9 cellular contexts compared by ENCODE assay signal in the genomic region with DNA sequence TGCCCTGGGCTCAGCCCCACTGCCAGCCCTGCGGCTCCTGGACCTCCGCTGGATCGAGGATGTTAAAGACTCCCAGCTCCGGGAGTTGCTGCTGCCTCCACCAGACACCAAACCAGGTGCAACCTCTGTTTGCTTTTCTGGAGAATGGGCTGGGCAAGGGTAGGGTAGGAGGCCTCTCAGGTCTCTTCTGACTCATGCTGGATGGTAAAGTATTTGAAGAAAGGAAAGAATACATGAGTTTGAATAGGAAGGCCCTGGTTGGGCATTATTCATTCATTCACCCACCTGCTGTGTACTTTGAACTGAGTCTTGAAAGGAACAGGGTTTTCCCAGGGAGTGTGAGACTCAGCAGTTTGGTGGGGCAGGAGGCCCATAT. TPM values are rescaled to one million over a fixed set of nuclear protein-coding genes. Genes with fewer than 3 reads are reported as not detected.
DNase-seq lines count a peak whose midpoint lies in the region; ATAC-seq, FAIRE-seq and TF ChIP-seq lines count a peak whose summit lies in the region.
"Had no signal": no experiment of that assay in that cellular context is flagged by ENCODE, and none has a peak within 500 bp of the region (broad histone marks: within the 10 kb centered on the region; RNA-seq: fewer than 3 reads in every experiment).

No MANE protein-coding gene starts in this region.

- peaks cover 8% of the 10 kb centered on the region; the same call in 1 of the 2 replicates for H3F3A ChIP-seq in MM.1S (ENCODE audit: insufficient read depth, low read length)

- H4K20me1 ChIP-seq in MM.1S (ENCODE audit: insufficient read depth, low read length), result no peaks in the 10 kb centered on the region

- no peaks in the 10 kb centered on the region for H3K9me3 ChIP-seq in MM.1S (replicated peaks; ENCODE audit: insufficient read depth, low read length)
- no peaks in the 10 kb centered on the region for H3K9me3 ChIP-seq in body of pancreas
- no peaks in the 10 kb centered on the region for H3K9me3 ChIP-seq in pancreas

- WGBS in body of pancreas, 2 donors, result 39 to 60% methylated on average over 1 to 4 of the region's 4 CpGs
- WGBS in pancreas, 2 donors, result 39 to 47% methylated on average over 4 of the region's 4 CpGs

- no peaks in the 10 kb centered on the region for H3K9me2 ChIP-seq in MM.1S (replicated peaks; ENCODE audit: insufficient read depth, low read length)

- peaks cover 12% of the 10 kb centered on the region for H3K4me1 ChIP-seq in MM.1S (ENCODE audit: low read length)
- H3K4me1 ChIP-seq in body of pancreas, result peaks cover 12% of the 10 kb centered on the region
- peaks cover 0 to 8% (median 4%) of the 10 kb centered on the region in 3 donors for H3K4me1 ChIP-seq in pancreas

- intact Hi-C loops in body of pancreas (cut with DNase I), result no loop called here
- intact Hi-C loops in pancreas (cut with DNase I), result no loop called here

- peak overlapping the region; percentile 79; the same call in 1 of the 2 replicates for H3K4me2 ChIP-seq in MM.1S (ENCODE audit: low read depth, low read length)

- no peak for TF ChIP-seq POLR2A in GM18505 (IDR thresholded peaks at IDR 0.05; ENCODE audit: borderline replicate concordance, extremely low read depth, insufficient read depth, insufficient read length)
- TF ChIP-seq POLR2A in body of pancreas (IDR thresholded peaks at IDR 0.05), result no peak

- DNase-seq in MM.1S (no peak), body of pancreas (no peak), pancreas (no peak), GM10266 (ENCODE audit: extremely low spot score) (no peak)
- no peak for DNase-seq in natural killer cell treated with Interleukin-12 subunit alpha and Interleukin-12 subunit beta and Interleukin-15 and Interleukin-18, amount 100 ng/mL, for 72 hours (ENCODE audit: low spot score)

- H3K36me3 ChIP-seq in MM.1S (replicated peaks; ENCODE audit: insufficient read depth, low read length), result no peaks in the 10 kb centered on the region
- H3K36me3 ChIP-seq in body of pancreas (replicated peaks in 1 of 2; ENCODE audit: insufficient read depth in 1 of 2, low read depth in 2 of 2), result no peaks in the 10 kb centered on the region
- no peaks in the 10 kb centered on the region for H3K36me3 ChIP-seq in pancreas

- peaks cover 22 to 34% of the 10 kb centered on the region in 2 donors for H3K4me1 Mint-ChIP-seq in natural killer cell treated with Interleukin-12 subunit alpha and Interleukin-12 subunit beta and Interleukin-15 and Interleukin-18, amount 100 ng/mL, for 72 hours (ENCODE audit: low read depth in 2 of 2)

- no peaks in the 10 kb centered on the region for H3K79me2 ChIP-seq in MM.1S (ENCODE audit: low read length)

- FAIRE-seq in pancreas (lab: Jason Lieb, UNC), result no peak

- peak overlapping the region; percentile 72 for H2AFZ ChIP-seq in MM.1S (ENCODE audit: low read length)

- peak overlapping the region; percentile 58 for H3K4me3 Mint-ChIP-seq in natural killer cell treated with Interleukin-12 subunit alpha and Interleukin-12 subunit beta and Interleukin-15 and Interleukin-18, amount 100 ng/mL, for 72 hours
- H3K4me3 Mint-ChIP-seq: nephron had no signal

- no peaks in the 10 kb centered on the region for H3K27me3 Mint-ChIP-seq in natural killer cell treated with Interleukin-12 subunit alpha and Interleukin-12 subunit beta and Interleukin-15 and Interleukin-18, amount 100 ng/mL, for 72 hours

- H3K27me3 ChIP-seq in MM.1S (replicated peaks; ENCODE audit: insufficient read depth, low read length) (no peaks in the 10 kb centered on the region), body of pancreas (no peaks in the 10 kb centered on the region), pancreas (no peaks in the 10 kb centered on the region)

- ATAC-seq in GM18505 (IDR thresholded peaks at IDR 0.05; ENCODE audit: unreplicated experiment), result peak; percentile 7
- no peak for ATAC-seq in body of pancreas
- no peak for ATAC-seq in natural killer cell treated with Interleukin-12 subunit alpha and Interleukin-12 subunit beta and Interleukin-15 and Interleukin-18, amount 100 ng/mL, for 72 hours
- ATAC-seq in GM19397 (IDR thresholded peaks at IDR 0.05; ENCODE audit: unreplicated experiment), result no peak
- no peak for ATAC-seq in pancreas
- no peak for ATAC-seq in HG03108 (IDR thresholded peaks at IDR 0.05; ENCODE audit: unreplicated experiment)

- peak overlapping the region; percentile 24; the same call in 1 of the 2 replicates for H3K9ac ChIP-seq in MM.1S (ENCODE audit: low read length)

- no peak overlapping the region for H3K27ac ChIP-seq in MM.1S (ENCODE audit: low read length)
- peak overlapping the region; percentile 2 to 55 (median 28) for H3K27ac ChIP-seq in body of pancreas
- no peak overlapping the region for H3K27ac ChIP-seq in pancreas

- H3K36me3 Mint-ChIP-seq in natural killer cell treated with Interleukin-12 subunit alpha and Interleukin-12 subunit beta and Interleukin-15 and Interleukin-18, amount 100 ng/mL, for 72 hours, result peaks cover 5% of the 10 kb centered on the region

- H3K27ac Mint-ChIP-seq in natural killer cell treated with Interleukin-12 subunit alpha and Interleukin-12 subunit beta and Interleukin-15 and Interleukin-18, amount 100 ng/mL, for 72 hours, result peak overlapping the region; percentile 43 to 89

- TF ChIP-seq CTCF in MM.1S (IDR thresholded peaks at IDR 0.05; ENCODE audit: low read length) (no peak), body of pancreas (IDR thresholded peaks at IDR 0.05) (no peak), pancreas (IDR thresholded peaks at IDR 0.05) (no peak), GM10266 (IDR thresholded peaks at IDR 0.05; ENCODE audit: control insufficient read depth, insufficient read depth, low read depth, missing control alignments) (no peak)

- H3K9me3 Mint-ChIP-seq in natural killer cell treated with Interleukin-12 subunit alpha and Interleukin-12 subunit beta and Interleukin-15 and Interleukin-18, amount 100 ng/mL, for 72 hours, result no peaks in the 10 kb centered on the region
- H3K9me3 Mint-ChIP-seq: nephron had no signal

- H3K4me3 ChIP-seq in MM.1S (ENCODE audit: low read length) (peak overlapping the region; percentile 45), body of pancreas (no peak overlapping the region), pancreas (no peak overlapping the region)

RNA-seq across cellular contexts. Expression of a gene that starts 6.5 kb away (rescaled TPM):
- total RNA-seq in body of pancreas (10 to 100 TPM in 1 of 2 donors, 1 to 10 TPM in 1; 7.9 to 27.2 TPM), pancreas (10 to 100 TPM in 4 of 6 donors, 1 to 10 TPM in 2; 8.6 to 12.5 (median 11.4) TPM)
- 10 to 100 TPM in 1 of 2 donors, 1 to 10 TPM in 1; 7.4 to 16.8 TPM for total RNA-seq in natural killer cell treated with Interleukin-12 subunit alpha and Interleukin-12 subunit beta and Interleukin-15 and Interleukin-18, amount 100 ng/mL, for 72 hours
- polyA plus RNA-seq in pancreas, result 10 to 100 TPM in 1 of 2 donors, 1 to 10 TPM in 1; 9.5 to 10.3 TPM

RNA-seq across cellular contexts. Expression of a gene that starts 15.1 kb away (rescaled TPM):
- total RNA-seq in body of pancreas (10 to 100 TPM in 1 of 2 donors, 1 to 10 TPM in 1; 4.7 to 10.9 TPM), pancreas (10 to 100 TPM in 1 of 6 donors, 1 to 10 TPM in 5; 6.5 to 10.6 (median 8.3) TPM)
- total RNA-seq in natural killer cell treated with Interleukin-12 subunit alpha and Interleukin-12 subunit beta and Interleukin-15 and Interleukin-18, amount 100 ng/mL, for 72 hours, result 10 to 100 TPM; 27.5 to 40.0 TPM
- polyA plus RNA-seq in pancreas, result 10 to 100 TPM; 12.8 to 17.9 TPM

RNA-seq across cellular contexts. Expression of a gene that starts 19.0 kb away (rescaled TPM):
- total RNA-seq in body of pancreas (10 to 100 TPM in 1 of 2 donors, 1 to 10 TPM in 1; 8.6 to 21.1 TPM), pancreas (10 to 100 TPM in 1 of 6 donors, 1 to 10 TPM in 5; 3.8 to 13.5 (median 4.6) TPM)
- total RNA-seq in natural killer cell treated with Interleukin-12 subunit alpha and Interleukin-12 subunit beta and Interleukin-15 and Interleukin-18, amount 100 ng/mL, for 72 hours, result 10 to 100 TPM; 22.8 to 42.0 TPM
- polyA plus RNA-seq in pancreas, result 10 to 100 TPM; 10.1 to 26.8 TPM

RNA-seq across cellular contexts. Expression of a gene that starts 42.6 kb away (rescaled TPM):
- total RNA-seq in body of pancreas (10 to 100 TPM; 20.5 to 21.4 TPM), pancreas (10 to 100 TPM; 14.2 to 32.1 (median 17.3) TPM)
- 1 to 10 TPM; 2.3 to 5.3 TPM for total RNA-seq in natural killer cell treated with Interleukin-12 subunit alpha and Interleukin-12 subunit beta and Interleukin-15 and Interleukin-18, amount 100 ng/mL, for 72 hours
- 10 to 100 TPM; 16.6 to 28.4 TPM for polyA plus RNA-seq in pancreas

RNA-seq across cellular contexts. Expression of a gene that starts 46.0 kb away (rescaled TPM):
- total RNA-seq in body of pancreas (1 to 10 TPM; 1.0 to 2.0 TPM), pancreas (1 to 10 TPM; 1.6 to 3.2 (median 1.9) TPM)
- total RNA-seq in natural killer cell treated with Interleukin-12 subunit alpha and Interleukin-12 subunit beta and Interleukin-15 and Interleukin-18, amount 100 ng/mL, for 72 hours, result under 1 TPM; 0.17 to 0.36 TPM
- 1 to 10 TPM; 2.5 to 2.9 TPM for polyA plus RNA-seq in pancreas

Comparison
In these comparisons a context has a peak if more than half of its experiments do, and no peak if none do; other contexts are left out.
1. H3K27ac ChIP-seq: peak in body of pancreas (4 of 4); none in MM.1S (single experiment) and pancreas (0 of 4).